ENCODE assay signal across 1 cellular context in genomic region chr10:93165367-93165766, GRCh38.
TF ChIP-seq lines count a peak whose summit lies in the region.

No MANE protein-coding gene starts in this region.

TF ChIP-seq in H1, 55 proteins besides CTCF, POLR2A, EP300 and RAD21:
- TF ChIP-seq E2F6 (IDR thresholded peaks at IDR 0.05) (no peak), CHD2 (IDR thresholded peaks at IDR 0.05; ENCODE audit: low read length) (no peak), CHD1 (IDR thresholded peaks at IDR 0.05; ENCODE audit: low read depth, low read length) (no peak), GABPA (IDR thresholded peaks at IDR 0.05; ENCODE audit: borderline replicate concordance, insufficient read depth, low read length) (no peak), TEAD4 (IDR thresholded peaks at IDR 0.05; ENCODE audit: low read depth, low read length) (no peak), SIX5 (IDR thresholded peaks at IDR 0.05; ENCODE audit: low read depth, low read length) (no peak), RNF2 (IDR thresholded peaks at IDR 0.05; ENCODE audit: borderline replicate concordance, low read depth, low read length, missing control alignments, poor library complexity, severe bottlenecking) (no peak), SUZ12 (IDR thresholded peaks at IDR 0.05; ENCODE audit: low read length) (no peak), RXRA (IDR thresholded peaks at IDR 0.05; ENCODE audit: insufficient read depth, low read depth, low read length) (no peak), MAFK (IDR thresholded peaks at IDR 0.05; ENCODE audit: low read depth, low read length) (no peak), TAF1 (IDR thresholded peaks at IDR 0.05; ENCODE audit: low read depth, low read length) (no peak), KDM1A (IDR thresholded peaks at IDR 0.05; ENCODE audit: borderline replicate concordance, low read length) (no peak), NRF1 (IDR thresholded peaks at IDR 0.05; ENCODE audit: low read depth, low read length) (no peak), USF2 (IDR thresholded peaks at IDR 0.05; ENCODE audit: low read length) (no peak)
